In the genomic region with DNA sequence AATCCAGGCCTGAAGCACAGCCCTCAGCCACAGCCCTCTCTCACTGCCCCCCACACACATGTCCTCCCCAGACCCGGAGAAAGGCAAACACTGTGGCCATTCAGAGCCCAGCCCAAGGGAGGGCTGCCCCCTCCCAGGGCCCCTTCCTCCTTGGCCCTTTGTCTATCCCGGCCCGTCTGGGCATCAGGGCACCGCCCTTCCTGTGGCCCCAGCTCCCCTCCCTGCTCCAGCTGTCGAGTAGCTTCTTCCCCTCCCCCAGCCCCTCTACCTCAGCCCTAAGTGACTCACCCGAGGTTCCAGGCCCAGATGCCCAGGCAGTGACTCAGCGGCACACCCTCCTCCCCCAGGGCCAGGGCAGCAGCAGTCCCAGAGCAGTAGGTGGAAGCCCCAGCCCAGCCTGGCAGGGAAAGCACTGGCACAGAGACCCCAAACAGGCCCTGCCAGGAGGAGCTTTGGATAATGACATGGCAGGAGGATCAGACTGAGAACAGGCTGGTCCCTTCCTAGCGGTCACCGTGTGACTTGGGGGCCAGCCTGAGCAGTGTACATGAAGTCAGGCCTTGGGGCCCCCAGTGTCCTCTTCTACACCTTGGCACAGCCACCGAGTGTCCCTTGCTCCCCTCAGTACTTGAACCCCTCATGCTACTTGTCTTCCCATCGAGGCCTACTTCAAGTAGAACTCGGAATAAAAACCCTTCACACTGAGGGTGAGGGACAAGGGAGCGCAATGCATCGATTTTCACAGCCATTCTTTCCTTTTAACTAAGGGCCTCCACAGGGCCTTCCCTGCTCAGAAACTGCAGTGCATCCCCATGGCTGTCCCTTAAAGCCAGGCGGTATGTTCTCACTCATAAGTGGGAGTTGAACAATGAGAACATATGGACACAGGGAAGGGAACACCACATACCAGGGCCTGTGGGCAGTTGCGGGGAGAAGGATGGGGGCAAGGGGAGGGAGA, we compare ENCODE assay signal across 8 cellular contexts. TPM values are rescaled to one million over a fixed set of nuclear protein-coding genes. Genes with fewer than 3 reads are reported as not detected.
DNase-seq lines count a peak whose midpoint lies in the region; ATAC-seq, FAIRE-seq and TF ChIP-seq lines count a peak whose summit lies in the region.

No MANE protein-coding gene starts in this region.

- no peaks in the 10 kb centered on the region for H3K36me3 Mint-ChIP-seq in activated CD4-positive, alpha-beta T cell treated with anti-CD3 and anti-CD28 coated beads for 36 hours (ENCODE audit: low read depth)
- peaks cover 3% of the 10 kb centered on the region for H3K36me3 Mint-ChIP-seq in central memory CD8-positive, alpha-beta T cell (ENCODE audit: insufficient read depth)

- peaks cover 57% of the 10 kb centered on the region for H3K4me1 ChIP-seq in A549

- no peaks in the 10 kb centered on the region for H3K9me3 ChIP-seq in A549

- WGBS in A549 (ENCODE audit: missing lambda C conversion rate), result 21% methylated on average over 13 of the region's 16 CpGs

- H3K4me3 ChIP-seq in A549, result peak overlapping the region; percentile 15; the same call in 1 of the 3 replicates

- CTCF ChIA-PET in A549 (lab: Yijun Ruan, JAX), result interaction anchor here (0.9 to 8.3 kb wide), 9 partner anchors 19 to 214 kb away, joined by 3 to 141 read pairs (median 5); a partner anchor contains a TSS
- CTCF ChIA-PET in activated CD4-positive, alpha-beta T cell treated with anti-CD3 and anti-CD28 coated beads for 36 hours (lab: Charles Lee), result interaction anchor here (0.6 to 1.9 kb wide), 12 partner anchors 16 to 325 kb away, joined by 3 to 12 read pairs (median 6); a partner anchor contains a TSS

- H3K9me3 Mint-ChIP-seq in activated CD4-positive, alpha-beta T cell treated with anti-CD3 and anti-CD28 coated beads for 36 hours (ENCODE audit: low read depth), result no peaks in the 10 kb centered on the region
- H3K9me3 Mint-ChIP-seq in central memory CD8-positive, alpha-beta T cell, result no peaks in the 10 kb centered on the region

- H3K4me3 Mint-ChIP-seq in activated CD4-positive, alpha-beta T cell treated with anti-CD3 and anti-CD28 coated beads for 36 hours, result peak overlapping the region; percentile 71
- peak overlapping the region; percentile 50 for H3K4me3 Mint-ChIP-seq in central memory CD8-positive, alpha-beta T cell

- intact Hi-C loops in activated CD4-positive, alpha-beta T cell treated with anti-CD3 and anti-CD28 coated beads for 36 hours (cut with DNase I, micrococcal nuclease), result loop anchor here (1.0 to 5.0 kb wide), 5 partner anchors 21 to 396 kb away; a partner anchor contains a TSS

- POLR2A ChIA-PET in A549 (lab: Yijun Ruan, JAX), result interaction anchor here (0.6 to 2.3 kb wide), 14 partner anchors 9 to 424 kb away, joined by 3 to 96 read pairs (median 6); a partner anchor contains a TSS
- POLR2A ChIA-PET in activated CD4-positive, alpha-beta T cell treated with anti-CD3 and anti-CD28 coated beads for 36 hours (lab: Charles Lee), result interaction anchor here (0.6 to 1.8 kb wide), 7 partner anchors 10 to 35 kb away, joined by 3 to 13 read pairs (median 5); a partner anchor contains a TSS

- H3K27ac Mint-ChIP-seq in activated CD4-positive, alpha-beta T cell treated with anti-CD3 and anti-CD28 coated beads for 36 hours, result peak overlapping the region; percentile 100
- H3K27ac Mint-ChIP-seq in central memory CD8-positive, alpha-beta T cell (ENCODE audit: low read depth), result peak overlapping the region; percentile 89

- peak overlapping the region; percentile 80 for H3K4me2 ChIP-seq in A549

- peak; percentile 82 to 89 for ATAC-seq in A549
- peak; percentile 84 for ATAC-seq in activated CD4-positive, alpha-beta T cell treated with anti-CD3 and anti-CD28 coated beads for 36 hours
- ATAC-seq in central memory CD8-positive, alpha-beta T cell (replicated peaks; ENCODE audit: extremely low read depth, poor library complexity, severe bottlenecking), result peak; percentile 90
- ATAC-seq in GM19397 (IDR thresholded peaks at IDR 0.05; ENCODE audit: unreplicated experiment), result no peak

- peak; percentile 30 to 58; a peak in 4 of 5 replicates for TF ChIP-seq RAD21 in A549 (conservative IDR thresholded peaks at IDR 0.05 in 1 of 2, IDR thresholded peaks at IDR 0.05 in 1 of 2)

- FAIRE-seq in A549 (lab: Jason Lieb, UNC) (peak; percentile 93), GM19239 (lab: Jason Lieb, UNC) (peak; percentile 33)

- DNase-seq in A549 (ENCODE audit: low read depth in 1 of 2, low spot score in 1 of 2) (peak; percentile 99), GM19239 (ENCODE audit: insufficient read length, low spot score) (no peak), NCI-H2196 (lab: John Stamatoyannopoulos, UW; ENCODE audit: unreplicated experiment) (peak; percentile 92)
- DNase-seq in activated CD4-positive, alpha-beta T cell treated with anti-CD3 and anti-CD28 coated beads for 36 hours, result peak; percentile 95
- DNase-seq in central memory CD8-positive, alpha-beta T cell (ENCODE audit: low spot score in 2 of 2), result peak; percentile 29 to 32
- peak; percentile 58 to 88 (median 68) for DNase-seq in stimulated activated CD4-positive, alpha-beta T cell treated with anti-CD3 and anti-CD28 coated beads, Interleukin-1b, Interleukin-23, amount 100 ng/mL, for 24 hours (ENCODE audit: low read depth in 4 of 4, low spot score in 1 of 4)

- H3K27me3 ChIP-seq in layer of hippocampus (ENCODE audit: control insufficient read depth, insufficient read depth, low read length), result no peaks in the 10 kb centered on the region

- H3K27me3 Mint-ChIP-seq in activated CD4-positive, alpha-beta T cell treated with anti-CD3 and anti-CD28 coated beads for 36 hours, result no peaks in the 10 kb centered on the region
- H3K27me3 Mint-ChIP-seq in central memory CD8-positive, alpha-beta T cell, result peaks cover 16% of the 10 kb centered on the region

- H3K27ac ChIP-seq in A549 (peak overlapping the region; percentile 97 to 100), layer of hippocampus (ENCODE audit: low read depth, low read length) (peak overlapping the region; percentile 75)

- TF ChIP-seq EP300 in A549 (IDR thresholded peaks at IDR 0.05), result peak; percentile 75 to 85; a peak in 3 of 5 replicates

- no peak for TF ChIP-seq CTCF in A549 (IDR thresholded peaks at IDR 0.05)

- TF ChIP-seq POLR2A in A549 (IDR thresholded peaks at IDR 0.05; ENCODE audit: low read length), result no peak

- peaks cover 51% of the 10 kb centered on the region for H3K4me1 Mint-ChIP-seq in activated CD4-positive, alpha-beta T cell treated with anti-CD3 and anti-CD28 coated beads for 36 hours
- H3K4me1 Mint-ChIP-seq in central memory CD8-positive, alpha-beta T cell, result peaks cover 28% of the 10 kb centered on the region

TF ChIP-seq in A549, 52 proteins besides CTCF, POLR2A, EP300 and RAD21 (continues in another document):
- TF ChIP-seq FOSB (CRISPR knock-in tag; IDR thresholded peaks at IDR 0.05) (0 out of 2 replicates have a peak, but pooled peaks have one; percentile 56), FOSL2 (IDR thresholded peaks at IDR 0.05) (peak; percentile 99), FOSL2 (CRISPR knock-in tag; IDR thresholded peaks at IDR 0.05) (peak; percentile 100), POLR2AphosphoS2 (conservative IDR thresholded peaks at IDR 0.05; ENCODE audit: low read length) (no peak), ZNF302 (CRISPR knock-in tag; IDR thresholded peaks at IDR 0.05) (peak; percentile 84; the same call in 1 of the 2 replicates), HOXB13 (CRISPR knock-in tag; IDR thresholded peaks at IDR 0.05; ENCODE audit: low read depth) (peak; percentile 81; the same call in 1 of the 2 replicates), ZSCAN20 (CRISPR knock-in tag; IDR thresholded peaks at IDR 0.05) (peak; percentile 82)

RNA-seq across cellular contexts. Expression of a gene that starts 1.0 kb away (rescaled TPM):
- polyA plus RNA-seq in A549 (2011; rRNA removed) (5.1 and 6.0 TPM in 2 replicates), A549 (2017; fragmentation: RNase III; extraction: RNeasy Plus Mini Kit Qiagen cat#74134 plus additional on column Dnase treatment) (13.4 to 19.5 TPM (median 15.9 TPM) in 3 replicates)
- polyA plus RNA-seq in A549 (2012; cell fraction: cytosol; rRNA removed), result 7.8 and 10.9 TPM in 2 replicates
- 5.6 and 8.3 TPM in 2 replicates for polyA plus RNA-seq in A549 (2012; cell fraction: nucleus; rRNA removed)
- polyA minus RNA-seq in A549 (2011; rRNA and poly(A)+ RNA removed), result 1.5 and 2.8 TPM in 2 replicates
- 1 to 10 TPM; 3.3 to 7.0 TPM for total RNA-seq in activated CD4-positive, alpha-beta T cell treated with anti-CD3 and anti-CD28 coated beads for 36 hours

RNA-seq across cellular contexts. Expression of a gene that starts 17.6 kb away (rescaled TPM):
- polyA plus RNA-seq in A549 (2011; rRNA removed) (25.0 and 25.4 TPM in 2 replicates), A549 (2017; fragmentation: RNase III; extraction: RNeasy Plus Mini Kit Qiagen cat#74134 plus additional on column Dnase treatment) (71.1 to 88.9 TPM (median 74.0 TPM) in 3 replicates)
- 73.2 and 85.8 TPM in 2 replicates for polyA plus RNA-seq in A549 (2012; cell fraction: cytosol; rRNA removed)
- polyA plus RNA-seq in A549 (2012; cell fraction: nucleus; rRNA removed), result 64.8 and 72.8 TPM in 2 replicates
- 16.9 and 18.6 TPM in 2 replicates for polyA minus RNA-seq in A549 (2011; rRNA and poly(A)+ RNA removed)
- total RNA-seq in activated CD4-positive, alpha-beta T cell treated with anti-CD3 and anti-CD28 coated beads for 36 hours, result not detected

RNA-seq across cellular contexts. Expression of a gene that starts 21.1 kb away (rescaled TPM):
- polyA plus RNA-seq in A549 (2011; rRNA removed) (590 and 814 TPM in 2 replicates), A549 (2017; fragmentation: RNase III; extraction: RNeasy Plus Mini Kit Qiagen cat#74134 plus additional on column Dnase treatment) (2,180 to 3,189 TPM (median 2,584 TPM) in 3 replicates)
- polyA plus RNA-seq in A549 (2012; cell fraction: cytosol; rRNA removed), result 813 and 885 TPM in 2 replicates
- polyA plus RNA-seq in A549 (2012; cell fraction: nucleus; rRNA removed), result 347 and 601 TPM in 2 replicates
- 170 and 175 TPM in 2 replicates for polyA minus RNA-seq in A549 (2011; rRNA and poly(A)+ RNA removed)
- 100 to 1,000 TPM in 1 of 2 experiments, 10 to 100 TPM in 1; 84.8 to 166 TPM for total RNA-seq in activated CD4-positive, alpha-beta T cell treated with anti-CD3 and anti-CD28 coated beads for 36 hours

RNA-seq across cellular contexts. Expression of a gene that starts 26.0 kb away (rescaled TPM):
- polyA plus RNA-seq in A549 (2011; rRNA removed) (0.48 and 0.68 TPM in 2 replicates), A549 (2017; fragmentation: RNase III; extraction: RNeasy Plus Mini Kit Qiagen cat#74134 plus additional on column Dnase treatment) (0.17 to 0.57 TPM (median 0.45 TPM) in 3 replicates)
- polyA plus RNA-seq in A549 (2012; cell fraction: cytosol; rRNA removed), result 0.52 and 1.1 TPM in 2 replicates
- polyA plus RNA-seq in A549 (2012; cell fraction: nucleus; rRNA removed), result 0.92 and 1.3 TPM in 2 replicates
- polyA minus RNA-seq in A549 (2011; rRNA and poly(A)+ RNA removed), result not detected in 2 replicates
- total RNA-seq in activated CD4-positive, alpha-beta T cell treated with anti-CD3 and anti-CD28 coated beads for 36 hours, result 1 to 10 TPM; 2.4 to 3.4 TPM

RNA-seq across cellular contexts. Expression of a gene that starts 30.9 kb away (rescaled TPM):
- polyA plus RNA-seq in A549 (2011; rRNA removed) (898 and 1,226 TPM in 2 replicates), A549 (2017; fragmentation: RNase III; extraction: RNeasy Plus Mini Kit Qiagen cat#74134 plus additional on column Dnase treatment) (2,810 to 4,567 TPM (median 3,552 TPM) in 3 replicates)
- 1,879 and 1,929 TPM in 2 replicates for polyA plus RNA-seq in A549 (2012; cell fraction: cytosol; rRNA removed)
- polyA plus RNA-seq in A549 (2012; cell fraction: nucleus; rRNA removed), result 562 and 1,121 TPM in 2 replicates
- 472 and 476 TPM in 2 replicates for polyA minus RNA-seq in A549 (2011; rRNA and poly(A)+ RNA removed)
- 100 to 1,000 TPM; 219 to 349 TPM for total RNA-seq in activated CD4-positive, alpha-beta T cell treated with anti-CD3 and anti-CD28 coated beads for 36 hours
